Comparison of ENCODE assay signal across 19 cellular contexts in the genomic region with DNA sequence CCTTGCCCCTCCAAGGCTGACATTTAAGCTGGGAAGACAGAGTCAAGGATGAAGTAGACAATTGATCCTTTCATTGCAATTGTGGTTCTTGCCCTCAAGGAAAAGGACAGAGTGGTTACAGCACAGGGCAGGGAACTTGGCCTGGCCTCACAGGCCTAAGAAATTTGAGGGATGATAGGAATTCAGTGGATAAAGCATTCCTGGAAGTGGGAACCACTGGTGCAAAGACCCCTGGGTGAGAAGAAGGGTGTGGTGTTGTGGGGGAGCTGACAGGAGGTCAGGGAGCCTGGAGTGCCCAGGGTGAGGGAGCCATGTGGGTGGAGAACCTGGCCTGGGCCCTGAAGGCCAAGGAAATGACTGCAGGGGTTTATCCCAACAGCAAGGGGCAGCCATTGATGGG.
DNase-seq lines count a peak whose midpoint lies in the region; ATAC-seq and TF ChIP-seq lines count a peak whose summit lies in the region.
"Had no signal": no experiment of that assay in that cellular context is flagged by ENCODE, and none has a peak within 500 bp of the region (broad histone marks: within the 10 kb centered on the region; RNA-seq: fewer than 3 reads in every experiment).

No MANE protein-coding gene starts in this region.

- intact Hi-C loops in vagina (cut with DNase I) = loop anchor here (10.0 kb wide), 2 partner anchors 151 to 381 kb away; a partner anchor contains a TSS

- H3K4me1 Mint-ChIP-seq in activated T-cell treated with anti-CD3 and anti-CD28 coated beads, Interleukin-2, amount 50 U/mL, for 24 hours (ENCODE audit: low read depth) = peaks cover 47% of the 10 kb centered on the region
- peaks cover 45% of the 10 kb centered on the region for H3K4me1 Mint-ChIP-seq in activated T-cell treated with anti-CD3 and anti-CD28 coated beads, Interleukin-2, amount 50 U/mL, for 4 hours (ENCODE audit: low read depth)

- peaks cover 80% of the 10 kb centered on the region for H3K27me3 Mint-ChIP-seq in activated T-cell treated with anti-CD3 and anti-CD28 coated beads, Interleukin-2, amount 50 U/mL, for 24 hours
- H3K27me3 Mint-ChIP-seq in activated T-cell treated with anti-CD3 and anti-CD28 coated beads, Interleukin-2, amount 50 U/mL, for 4 hours (ENCODE audit: low read depth) = peaks cover 24% of the 10 kb centered on the region

- H3K9me3 ChIP-seq in vagina = no peaks in the 10 kb centered on the region
- H3K9me3 ChIP-seq: Caco-2 had no signal

- TF ChIP-seq CTCF in vagina (IDR thresholded peaks at IDR 0.05) = no peak

- no peaks in the 10 kb centered on the region for H3K36me3 ChIP-seq in vagina

- no peaks in the 10 kb centered on the region for H3K27me3 ChIP-seq in vagina

- DNase-seq in activated T-cell treated with anti-CD3 and anti-CD28 coated beads, Interleukin-2, amount 50 U/mL, for 24 hours = peak; percentile 32
- no peak for DNase-seq in activated T-cell treated with anti-CD3 and anti-CD28 coated beads, Interleukin-2, amount 50 U/mL, for 4 hours
- peak; percentile 75 for DNase-seq in RPMI7951 (ENCODE audit: low read depth)
- peak; percentile 95 for DNase-seq in foreskin melanocyte
- no peak for DNase-seq in vagina (ENCODE audit: extremely low spot score in 2 of 2)
- DNase-seq in A172 (ENCODE audit: low spot score) = no peak
- no peak for DNase-seq in NCI-H446 (lab: John Stamatoyannopoulos, UW)
- DNase-seq: activated CD4-positive, alpha-beta memory T cell treated with anti-CD3 and anti-CD28 coated beads, Interleukin-2, amount 10 ng/mL, durations not matched to agents 7 days and 5 days; Caco-2; cortex of kidney; erythroblast; GF-D8; midbrain; NCI-H510A; occipital lobe had no signal

- H3K27ac Mint-ChIP-seq in activated T-cell treated with anti-CD3 and anti-CD28 coated beads, Interleukin-2, amount 50 U/mL, for 24 hours = no peak overlapping the region
- H3K27ac Mint-ChIP-seq: activated T-helper 17 cell treated with anti-CD3 and anti-CD28 coated beads, Interleukin-2, amount 50 U/mL, for 72 hours; type B pancreatic cell had no signal

- H3K9me3 Mint-ChIP-seq in activated T-cell treated with anti-CD3 and anti-CD28 coated beads, Interleukin-2, amount 50 U/mL, for 24 hours = no peaks in the 10 kb centered on the region
- H3K9me3 Mint-ChIP-seq in activated T-cell treated with anti-CD3 and anti-CD28 coated beads, Interleukin-2, amount 50 U/mL, for 4 hours = no peaks in the 10 kb centered on the region
- H3K9me3 Mint-ChIP-seq: activated T-helper 17 cell treated with anti-CD3 and anti-CD28 coated beads, Interleukin-2, amount 50 U/mL, for 72 hours; type B pancreatic cell had no signal

- H3K4me1 ChIP-seq in vagina = peaks cover 30% of the 10 kb centered on the region
- H3K4me1 ChIP-seq: Caco-2 had no signal

- ATAC-seq in activated T-cell treated with anti-CD3 and anti-CD28 coated beads, Interleukin-2, amount 50 U/mL, for 4 hours = no peak
- no peak for ATAC-seq in GM19395 (IDR thresholded peaks at IDR 0.05; ENCODE audit: unreplicated experiment)
- ATAC-seq: activated T-helper 17 cell treated with anti-CD3 and anti-CD28 coated beads, Interleukin-2, amount 50 U/mL, for 72 hours; K562 had no signal

- H3K27ac ChIP-seq in vagina = peak overlapping the region; percentile 51

- TF ChIP-seq POLR2A in vagina (IDR thresholded peaks at IDR 0.05) = no peak

- no peak overlapping the region for H3K4me3 ChIP-seq in vagina
- H3K4me3 ChIP-seq: K562 had no signal

- H3K36me3 Mint-ChIP-seq in activated T-cell treated with anti-CD3 and anti-CD28 coated beads, Interleukin-2, amount 50 U/mL, for 24 hours (ENCODE audit: low read depth) = no peaks in the 10 kb centered on the region
- no peaks in the 10 kb centered on the region for H3K36me3 Mint-ChIP-seq in activated T-cell treated with anti-CD3 and anti-CD28 coated beads, Interleukin-2, amount 50 U/mL, for 4 hours (ENCODE audit: insufficient read depth)
- H3K36me3 Mint-ChIP-seq: type B pancreatic cell had no signal

- no peak overlapping the region for H3K4me3 Mint-ChIP-seq in activated T-cell treated with anti-CD3 and anti-CD28 coated beads, Interleukin-2, amount 50 U/mL, for 24 hours
- H3K4me3 Mint-ChIP-seq in activated T-cell treated with anti-CD3 and anti-CD28 coated beads, Interleukin-2, amount 50 U/mL, for 4 hours = no peak overlapping the region
- H3K4me3 Mint-ChIP-seq: activated T-helper 17 cell treated with anti-CD3 and anti-CD28 coated beads, Interleukin-2, amount 50 U/mL, for 72 hours; type B pancreatic cell had no signal

Comparison
In these comparisons a context has a peak if more than half of its experiments do, and no peak if none do; other contexts are left out.
1. DNase-seq: peak in activated T-cell treated with anti-CD3 and anti-CD28 coated beads, Interleukin-2, amount 50 U/mL, for 24 hours (single experiment), RPMI7951 (single experiment) and foreskin melanocyte (single experiment); none in activated T-cell treated with anti-CD3 and anti-CD28 coated beads, Interleukin-2, amount 50 U/mL, for 4 hours (single experiment), vagina (0 of 2), A172 (single experiment) and NCI-H446 (0 of 2).